In the genomic region with DNA sequence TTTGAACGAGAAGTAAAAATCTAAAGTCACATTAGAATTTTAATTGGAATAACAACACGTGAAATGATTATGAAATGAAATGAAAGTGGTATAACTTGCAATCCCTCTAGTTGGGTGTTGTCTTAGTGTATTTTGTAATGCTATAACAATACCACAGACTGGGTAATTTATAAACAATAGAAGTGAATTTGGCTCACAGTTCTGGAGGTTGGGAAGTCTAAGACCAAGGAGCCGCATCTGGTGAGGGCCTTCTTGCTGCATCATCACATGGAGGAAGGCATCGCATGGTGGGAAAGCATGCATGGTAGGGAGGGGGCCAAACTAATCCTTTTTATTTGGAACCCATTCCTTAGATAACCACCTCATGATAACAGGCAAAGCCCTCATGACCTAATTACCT, we compare ENCODE assay signal across 23 cellular contexts.
"Had no signal": no experiment of that assay in that cellular context is flagged by ENCODE, and none has a peak within 500 bp of the region (broad histone marks: within the 10 kb centered on the region; RNA-seq: fewer than 3 reads in every experiment).

No MANE protein-coding gene starts in this region.

- H3K27me3 ChIP-seq: body of pancreas, foreskin keratinocyte, left lung, neural progenitor cell, spleen, testis had no signal

- ATAC-seq: activated CD8-positive, alpha-beta memory T cell treated with anti-CD3 and anti-CD28 coated beads, Interleukin-2, amount 10 ng/mL, durations not matched to agents 7 days and 5 days; activated CD8-positive, alpha-beta T cell treated with anti-CD3 and anti-CD28 coated beads for 36 hours; body of pancreas; foreskin keratinocyte; left lung; naive thymus-derived CD8-positive, alpha-beta T cell; T-helper 17 cell had no signal

- H3K27me3 Mint-ChIP-seq: activated CD4-positive, alpha-beta T cell treated with anti-CD3 and anti-CD28 coated beads, Interleukin-2, amount 10 ng/mL, durations not matched to agents 7 days and 5 days; activated CD8-positive, alpha-beta memory T cell treated with anti-CD3 and anti-CD28 coated beads, Interleukin-2, amount 10 ng/mL, durations not matched to agents 7 days and 5 days; activated CD8-positive, alpha-beta T cell treated with anti-CD3 and anti-CD28 coated beads for 36 hours; activated naive CD4-positive, alpha-beta T cell treated with anti-CD3 and anti-CD28 coated beads, Interleukin-2, amount 10 ng/mL, durations not matched to agents 7 days and 5 days; progenitor cell of endocrine pancreas; T-helper 17 cell had no signal

- H3K27ac ChIP-seq: body of pancreas, foreskin keratinocyte, left lung, neural progenitor cell, spleen had no signal

- H3K4me1 ChIP-seq: body of pancreas, foreskin keratinocyte, left lung, neural progenitor cell, spleen, testis had no signal

- H3K9me3 ChIP-seq: body of pancreas, testis had no signal

- H3K36me3 Mint-ChIP-seq: activated CD8-positive, alpha-beta memory T cell treated with anti-CD3 and anti-CD28 coated beads, Interleukin-2, amount 10 ng/mL, durations not matched to agents 7 days and 5 days; activated naive CD4-positive, alpha-beta T cell treated with anti-CD3 and anti-CD28 coated beads, Interleukin-2, amount 10 ng/mL, durations not matched to agents 7 days and 5 days; mesothelial cell of epicardium; naive thymus-derived CD8-positive, alpha-beta T cell; neural progenitor cell had no signal

- H3K9ac ChIP-seq: neural progenitor cell had no signal

- H3K9me3 Mint-ChIP-seq: activated CD4-positive, alpha-beta T cell treated with anti-CD3 and anti-CD28 coated beads, Interleukin-2, amount 10 ng/mL, durations not matched to agents 7 days and 5 days; activated CD8-positive, alpha-beta T cell treated with anti-CD3 and anti-CD28 coated beads for 36 hours; activated naive CD4-positive, alpha-beta T cell treated with anti-CD3 and anti-CD28 coated beads, Interleukin-2, amount 10 ng/mL, durations not matched to agents 7 days and 5 days; mesothelial cell of epicardium; neural progenitor cell had no signal

- H3K4me3 ChIP-seq: body of pancreas, left lung, lung, neural progenitor cell, spleen, testis had no signal

- H3K4me3 Mint-ChIP-seq: activated CD4-positive, alpha-beta T cell treated with anti-CD3 and anti-CD28 coated beads, Interleukin-2, amount 10 ng/mL, durations not matched to agents 7 days and 5 days; activated CD8-positive, alpha-beta memory T cell treated with anti-CD3 and anti-CD28 coated beads, Interleukin-2, amount 10 ng/mL, durations not matched to agents 7 days and 5 days; activated CD8-positive, alpha-beta T cell treated with anti-CD3 and anti-CD28 coated beads for 36 hours; activated naive CD4-positive, alpha-beta T cell treated with anti-CD3 and anti-CD28 coated beads, Interleukin-2, amount 10 ng/mL, durations not matched to agents 7 days and 5 days; mesothelial cell of epicardium; naive thymus-derived CD8-positive, alpha-beta T cell; neural progenitor cell; T-helper 17 cell had no signal

- H3K36me3 ChIP-seq: left lung, neural progenitor cell, spleen had no signal

- H2AFZ ChIP-seq: neural progenitor cell had no signal

- H3K4me1 Mint-ChIP-seq: activated CD4-positive, alpha-beta T cell treated with anti-CD3 and anti-CD28 coated beads, Interleukin-2, amount 10 ng/mL, durations not matched to agents 7 days and 5 days; activated CD8-positive, alpha-beta memory T cell treated with anti-CD3 and anti-CD28 coated beads, Interleukin-2, amount 10 ng/mL, durations not matched to agents 7 days and 5 days; activated naive CD4-positive, alpha-beta T cell treated with anti-CD3 and anti-CD28 coated beads, Interleukin-2, amount 10 ng/mL, durations not matched to agents 7 days and 5 days; mesothelial cell of epicardium; naive thymus-derived CD8-positive, alpha-beta T cell; neural progenitor cell; T-helper 17 cell had no signal

- DNase-seq: activated CD4-positive, alpha-beta T cell treated with anti-CD3 and anti-CD28 coated beads, Interleukin-2, amount 10 ng/mL, durations not matched to agents 7 days and 5 days; activated CD4-positive, CD25-positive, alpha-beta regulatory T cell treated with anti-CD3 and anti-CD28 coated beads, Interleukin-2, amount 50 U/mL, for 72 hours; activated CD8-positive, alpha-beta memory T cell treated with anti-CD3 and anti-CD28 coated beads, Interleukin-2, amount 10 ng/mL, durations not matched to agents 7 days and 5 days; activated CD8-positive, alpha-beta T cell treated with anti-CD3 and anti-CD28 coated beads for 36 hours; activated effector memory CD4-positive, alpha-beta T cell treated with anti-CD3 and anti-CD28 coated beads, Interleukin-2, amount 50 U/mL, for 16 hours; activated naive CD4-positive, alpha-beta T cell treated with anti-CD3 and anti-CD28 coated beads, Interleukin-2, amount 10 ng/mL, durations not matched to agents 7 days and 5 days; activated T-cell treated with anti-CD3 and anti-CD28 coated beads for 4 hours; anterior cingulate cortex; body of pancreas; foreskin keratinocyte; kidney glomerular epithelial cell; left lung; naive thymus-derived CD8-positive, alpha-beta T cell; spleen; stimulated activated CD4-positive, alpha-beta T cell treated with anti-CD3 and anti-CD28 coated beads, Interleukin-4, amount 100 ng/mL, for 1 hour; stimulated activated naive CD4-positive, alpha-beta T cell; SW 1271; T-helper 17 cell; testis had no signal

- H3K27ac Mint-ChIP-seq: activated CD4-positive, alpha-beta T cell treated with anti-CD3 and anti-CD28 coated beads, Interleukin-2, amount 10 ng/mL, durations not matched to agents 7 days and 5 days; activated CD8-positive, alpha-beta memory T cell treated with anti-CD3 and anti-CD28 coated beads, Interleukin-2, amount 10 ng/mL, durations not matched to agents 7 days and 5 days; activated CD8-positive, alpha-beta T cell treated with anti-CD3 and anti-CD28 coated beads for 36 hours; activated naive CD4-positive, alpha-beta T cell treated with anti-CD3 and anti-CD28 coated beads, Interleukin-2, amount 10 ng/mL, durations not matched to agents 7 days and 5 days; mesothelial cell of epicardium; naive thymus-derived CD8-positive, alpha-beta T cell; neural progenitor cell; progenitor cell of endocrine pancreas; T-helper 17 cell had no signal

- H3K4me2 ChIP-seq: neural progenitor cell had no signal
